1 cellular context compared by ENCODE assay signal in genomic region chr12:9118161-9118560, GRCh38.
TF ChIP-seq lines count a peak whose summit lies in the region.

No MANE protein-coding gene starts in this region.

TF ChIP-seq in SK-N-SH treated with all-trans-retinoic acid at 6 μM for 48 hours, 23 proteins besides CTCF, POLR2A, EP300 and RAD21 (continued from another document):
- TF ChIP-seq CSRNP3 (CRISPR knock-in tag; IDR thresholded peaks at IDR 0.05), result no peak
- no peak for TF ChIP-seq SNAI2 (CRISPR knock-in tag; IDR thresholded peaks at IDR 0.05)
- TF ChIP-seq POU6F1 (CRISPR knock-in tag; IDR thresholded peaks at IDR 0.05; ENCODE audit: borderline replicate concordance, low read depth), result no peak
- TF ChIP-seq, protein P1, sequence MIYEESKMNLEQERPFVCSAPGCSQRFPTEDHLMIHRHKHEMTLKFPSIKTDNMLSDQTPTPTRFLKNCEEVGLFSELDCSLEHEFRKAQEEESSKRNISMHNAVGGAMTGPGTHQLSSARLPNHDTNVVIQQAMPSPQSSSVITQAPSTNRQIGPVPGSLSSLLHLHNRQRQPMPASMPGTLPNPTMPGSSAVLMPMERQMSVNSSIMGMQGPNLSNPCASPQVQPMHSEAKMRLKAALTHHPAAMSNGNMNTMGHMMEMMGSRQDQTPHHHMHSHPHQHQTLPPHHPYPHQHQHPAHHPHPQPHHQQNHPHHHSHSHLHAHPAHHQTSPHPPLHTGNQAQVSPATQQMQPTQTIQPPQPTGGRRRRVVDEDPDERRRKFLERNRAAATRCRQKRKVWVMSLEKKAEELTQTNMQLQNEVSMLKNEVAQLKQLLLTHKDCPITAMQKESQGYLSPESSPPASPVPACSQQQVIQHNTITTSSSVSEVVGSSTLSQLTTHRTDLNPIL (CRISPR knock-in tag; IDR thresholded peaks at IDR 0.05; ENCODE audit: low read depth), result no peak
